Comparison of ENCODE assay signal across 8 cellular contexts in genomic region chr2:119659601-119660342, GRCh38. TPM values are rescaled to one million over a fixed set of nuclear protein-coding genes. Genes with fewer than 3 reads are reported as not detected.
DNase-seq lines count a peak whose midpoint lies in the region; ATAC-seq and TF ChIP-seq lines count a peak whose summit lies in the region.

No MANE protein-coding gene starts in this region.

- H3K4me3 ChIP-seq in lung (no peak overlapping the region), vagina (no peak overlapping the region)

- H3K27ac ChIP-seq in lung (ENCODE audit: low read depth in 1 of 2, low read length in 1 of 2) (no peak overlapping the region), vagina (no peak overlapping the region)

- in situ Hi-C loops in SK-MEL-5 (cut with HindIII; ENCODE audit: low pct_unique_long_range_greater_than_20kb, low sequenced_read_pairs): no loop called here

- intact Hi-C loops in vagina (cut with DNase I): no loop called here

- no peak for TF ChIP-seq POLR2A in vagina (IDR thresholded peaks at IDR 0.05)

- DNase-seq in Daoy (ENCODE audit: low read depth) (peak; percentile 43), HuH-7 (ENCODE audit: low spot score) (peak; percentile 46), SK-MEL-5 (ENCODE audit: low read depth, low spot score) (peak; percentile 57), lung (ENCODE audit: low spot score) (no peak), vagina (ENCODE audit: extremely low spot score in 2 of 2) (no peak), cerebellar nuclear complex (lab: John Stamatoyannopoulos, UW) (no peak), mesenteric fat pad (ENCODE audit: low spot score) (no peak)
- DNase-seq in central memory CD4-positive, alpha-beta T cell: peak; percentile 12

- peaks cover 0 to 5% of the 10 kb centered on the region in 2 donors for H3K4me1 ChIP-seq in lung (ENCODE audit: control insufficient read depth in 2 of 2, insufficient read depth in 2 of 2, low read length in 2 of 2)
- no peaks in the 10 kb centered on the region for H3K4me1 ChIP-seq in vagina

- H3K27me3 ChIP-seq in lung (ENCODE audit: control insufficient read depth, insufficient read depth) (no peaks in the 10 kb centered on the region), vagina (no peaks in the 10 kb centered on the region)

- 57 to 63% methylated on average over 8 of the region's 8 CpGs for WGBS in lung, 2 donors

- TF ChIP-seq CTCF in lung (IDR thresholded peaks at IDR 0.05; ENCODE audit: control extremely low read depth, extremely low read depth) (peak; percentile 67), vagina (IDR thresholded peaks at IDR 0.05) (peak in 2 of 3 experiments; percentile 72 to 79)

- H3K9me3 ChIP-seq in lung (ENCODE audit: control insufficient read depth in 2 of 2, insufficient read depth in 1 of 2, low read length in 1 of 2) (no peaks in the 10 kb centered on the region), vagina (no peaks in the 10 kb centered on the region)

- ATAC-seq in lung (ENCODE audit: insufficient read depth, low FRiP score): no peak

- no peaks in the 10 kb centered on the region for H3K36me3 ChIP-seq in lung (ENCODE audit: control insufficient read depth in 2 of 2, insufficient read depth in 2 of 2, low read length in 2 of 2)
- no peaks in the 10 kb centered on the region for H3K36me3 ChIP-seq in vagina

RNA-seq across cellular contexts. Expression of gene TMEM177, which starts 19.2 kb away (rescaled TPM):
- total RNA-seq in Daoy (2014; rRNA removed; shearing (Covaris generic)): 14.4 and 19.2 TPM in 2 replicates
- 39.9 and 47.3 TPM in 2 replicates for total RNA-seq in SK-MEL-5 (2014; rRNA removed; shearing (Covaris generic))
- 59.0 and 65.7 TPM in 2 replicates for polyA plus RNA-seq in SK-MEL-5 (2015; cell fraction: cytosol; rRNA removed)
- 36.2 and 46.4 TPM in 2 replicates for polyA plus RNA-seq in SK-MEL-5 (2015; cell fraction: nucleus; rRNA removed)
- 1 to 10 TPM; 6.0 to 9.0 TPM for total RNA-seq in lung
- polyA plus RNA-seq in lung: 1 to 10 TPM; 7.4 to 9.0 TPM
- 6.4 TPM for total RNA-seq in vagina
- 6.1 TPM for total RNA-seq in mesenteric fat pad

Comparison
In these comparisons a context has a peak if more than half of its experiments do, and no peak if none do; other contexts are left out.
1. DNase-seq: peak in Daoy (single experiment), HuH-7 (single experiment), SK-MEL-5 (single experiment) and central memory CD4-positive, alpha-beta T cell (single experiment); none in lung (single experiment), vagina (0 of 2), cerebellar nuclear complex (0 of 2) and mesenteric fat pad (single experiment).